ENCODE assay signal across 8 cellular contexts in genomic region chr19:9836021-9836420, GRCh38. TPM values are rescaled to one million over a fixed set of nuclear protein-coding genes. Genes with fewer than 3 reads are reported as not detected.
DNase-seq lines count a peak whose midpoint lies in the region; ATAC-seq, FAIRE-seq and TF ChIP-seq lines count a peak whose summit lies in the region.

No MANE protein-coding gene starts in this region.

- H3K9me3 Mint-ChIP-seq in CD14-positive monocyte, result peaks cover 0 to 4% (median 0%) of the 10 kb centered on the region in 7 donors
- H3K9me3 Mint-ChIP-seq in astrocyte (ENCODE audit: unreplicated experiment), result no peaks in the 10 kb centered on the region

- peak overlapping the region; percentile 65 to 78 for H3K4me3 Mint-ChIP-seq in CD14-positive monocyte
- H3K4me3 Mint-ChIP-seq in astrocyte (ENCODE audit: unreplicated experiment), result peak overlapping the region; percentile 93

- H2AFZ ChIP-seq in astrocyte (ENCODE audit: low read depth, low read length) (peak overlapping the region; percentile 70), HepG2 (ENCODE audit: low read length) (no peak overlapping the region)

- in situ Hi-C loops in HepG2 (cut with HindIII; ENCODE audit: extremely low pct_ligation_motif_present, low pct_unique_long_range_greater_than_20kb), result no loop called here

- no peaks in the 10 kb centered on the region for H3K9me3 ChIP-seq in astrocyte (ENCODE audit: insufficient read depth, low read depth, low read length)
- no peaks in the 10 kb centered on the region for H3K9me3 ChIP-seq in HepG2 (ENCODE audit: low read length)
- no peaks in the 10 kb centered on the region for H3K9me3 ChIP-seq in upper lobe of right lung

- peak overlapping the region; percentile 95 for H3K4me2 ChIP-seq in astrocyte (ENCODE audit: low read length)
- peak overlapping the region; percentile 80 for H3K4me2 ChIP-seq in HepG2 (ENCODE audit: low read depth, low read length)

- peak overlapping the region; percentile 71 for H3K4me3 ChIP-seq in Jurkat, Clone E6-1 (ENCODE audit: low read length)
- H3K4me3 ChIP-seq in astrocyte (ENCODE audit: insufficient read depth, low read depth, low read length) (peak overlapping the region; percentile 71), HepG2 (replicated peaks in 1 of 3; ENCODE audit: insufficient read depth in 1 of 3, low read depth in 2 of 3, low read length in 3 of 3) (peak overlapping the region; percentile 84 to 98 (median 91)), upper lobe of right lung (peak overlapping the region; percentile 85)

- H3K27ac ChIP-seq in astrocyte (ENCODE audit: low read depth, low read length), result no peak overlapping the region
- H3K27ac ChIP-seq in HepG2 (ENCODE audit: extremely low read length, insufficient read depth, low read length), result peak overlapping the region; percentile 28
- peak overlapping the region; percentile 67 for H3K27ac ChIP-seq in upper lobe of right lung

- H3K27ac Mint-ChIP-seq in CD14-positive monocyte, result peak overlapping the region; percentile 4 to 81 (median 58)
- peak overlapping the region; percentile 90 for H3K27ac Mint-ChIP-seq in astrocyte (ENCODE audit: unreplicated experiment)

- FAIRE-seq in astrocyte (lab: Jason Lieb, UNC) (no peak), HepG2 (lab: Jason Lieb, UNC) (no peak)

- no peak for TF ChIP-seq EP300 in HepG2 (IDR thresholded peaks at IDR 0.05; ENCODE audit: low read depth in 2 of 2, low read length in 2 of 2)
- no peak for TF ChIP-seq EP300 in HepG2 (CRISPR knock-in tag; IDR thresholded peaks at IDR 0.05; ENCODE audit: borderline replicate concordance)

- TF ChIP-seq POLR2A in HepG2 (IDR thresholded peaks at IDR 0.05; ENCODE audit: insufficient read depth in 1 of 2, low read depth in 2 of 2, low read length in 2 of 2), result no peak

- H3K36me3 ChIP-seq in astrocyte (ENCODE audit: insufficient read depth, low read length), result peaks cover 5% of the 10 kb centered on the region
- H3K36me3 ChIP-seq in HepG2 (replicated peaks in 1 of 2; ENCODE audit: control insufficient read depth in 1 of 2, insufficient read depth in 2 of 2, low read length in 2 of 2), result peaks cover 8 to 16% of the 10 kb centered on the region in 2 experiments
- H3K36me3 ChIP-seq in upper lobe of right lung, result peaks cover 24% of the 10 kb centered on the region

- H4K20me1 ChIP-seq in astrocyte (ENCODE audit: insufficient read depth, low read length) (peaks cover 36% of the 10 kb centered on the region), HepG2 (ENCODE audit: insufficient read depth, low read length) (0 out of 2 replicates have a peak, but pooled peaks cover 7% of the 10 kb centered on the region)

- intact Hi-C loops in CD14-positive monocyte (cut with micrococcal nuclease), result no loop called here
- intact Hi-C loops in HepG2 (cut with micrococcal nuclease; ENCODE audit: unreplicated experiment), result no loop called here
- intact Hi-C loops in upper lobe of right lung (cut with DNase I), result no loop called here

- peaks cover 40% of the 10 kb centered on the region for H3K79me2 ChIP-seq in astrocyte (ENCODE audit: insufficient read depth, low read length)
- peaks cover 16% of the 10 kb centered on the region for H3K79me2 ChIP-seq in HepG2 (ENCODE audit: insufficient read depth, low read length)

- no peak for DNase-seq in CD14-positive monocyte (ENCODE audit: low spot score)
- DNase-seq in Jurkat, Clone E6-1 (ENCODE audit: low read depth, low spot score), result no peak
- no peak for DNase-seq in astrocyte (ENCODE audit: low read depth)
- no peak for DNase-seq in HepG2 (ENCODE audit: low spot score)
- DNase-seq in upper lobe of right lung, result no peak
- DNase-seq in NCI-H524 treated with DMSO at 0.1 percent for 48 hours (lab: John Stamatoyannopoulos, UW), result no peak

- H3K4me1 Mint-ChIP-seq in CD14-positive monocyte, result peaks cover 12% of the 10 kb centered on the region
- no peaks in the 10 kb centered on the region for H3K4me1 Mint-ChIP-seq in astrocyte (ENCODE audit: low read depth, unreplicated experiment)

- no TSS peak for BruUV-seq in HepG2 (replicated peaks; lab: Mats Ljungman, UMichigan)

- H3K36me3 Mint-ChIP-seq in CD14-positive monocyte, result peaks cover 24 to 39% of the 10 kb centered on the region in 2 donors
- H3K36me3 Mint-ChIP-seq in astrocyte (ENCODE audit: low read depth, unreplicated experiment), result peaks cover 7% of the 10 kb centered on the region

- H3K27me3 Mint-ChIP-seq in CD14-positive monocyte (ENCODE audit: low read depth in 3 of 3) (peaks cover 0 to 2% (median 0%) of the 10 kb centered on the region in 3 donors), astrocyte (ENCODE audit: low read depth, unreplicated experiment) (no peaks in the 10 kb centered on the region)

- H3K4me1 ChIP-seq in astrocyte (ENCODE audit: insufficient read depth, low read length), result peaks cover 10% of the 10 kb centered on the region
- peaks cover 10% of the 10 kb centered on the region for H3K4me1 ChIP-seq in HepG2 (ENCODE audit: insufficient read depth, low read length)
- H3K4me1 ChIP-seq in upper lobe of right lung, result peaks cover 12% of the 10 kb centered on the region

- whole genome bisulfite sequencing in HepG2 (ENCODE audit: low lambda C conversion rate), result 0% methylated on average over 3 of the region's 5 CpGs

- TF ChIP-seq CTCF in CD14-positive monocyte (IDR thresholded peaks at IDR 0.05), result no peak
- TF ChIP-seq CTCF in astrocyte (IDR thresholded peaks at IDR 0.05; ENCODE audit: insufficient read depth, low read depth, low read length), result no peak
- no peak for TF ChIP-seq CTCF in HepG2 (CRISPR knock-in tag; IDR thresholded peaks at IDR 0.05)
- TF ChIP-seq CTCF in upper lobe of right lung (IDR thresholded peaks at IDR 0.05), result no peak

- peak overlapping the region; percentile 84 for H3K9ac ChIP-seq in astrocyte (ENCODE audit: low read length)
- H3K9ac ChIP-seq in HepG2 (ENCODE audit: insufficient read depth, low read depth, low read length), result peak overlapping the region; percentile 83

- no peaks in the 10 kb centered on the region for H3K27me3 ChIP-seq in astrocyte (ENCODE audit: insufficient read depth, low read length)
- no peaks in the 10 kb centered on the region; a peak in 1 of 5 replicates for H3K27me3 ChIP-seq in HepG2 (ENCODE audit: control insufficient read depth in 1 of 2, insufficient read depth in 2 of 2, low read length in 2 of 2)
- H3K27me3 ChIP-seq in upper lobe of right lung, result no peaks in the 10 kb centered on the region

- TF ChIP-seq RAD21 in HepG2 (CRISPR knock-in tag; IDR thresholded peaks at IDR 0.05), result no peak

- CTCF ChIA-PET in HepG2 (lab: Yijun Ruan, JAX; ENCODE audit: low intra/inter-chr PET ratio, low total read pairs), result no interaction called here

- ATAC-seq in HepG2 (peak; percentile 9; the same call in 1 of the 3 replicates), upper lobe of right lung (no peak), GM18498 (IDR thresholded peaks at IDR 0.05; ENCODE audit: unreplicated experiment) (no peak), HG03565 (IDR thresholded peaks at IDR 0.05; ENCODE audit: unreplicated experiment) (no peak)

- POLR2A ChIA-PET in HepG2 (lab: Yijun Ruan, JAX), result no interaction called here

RNA-seq across cellular contexts. Expression of gene PIN1, which starts 0.9 kb away (rescaled TPM):
- polyA plus RNA-seq in CD14-positive monocyte (10 to 100 TPM; 68.3 to 79.8 TPM), HepG2 (2011; rRNA removed) (31.9 and 43.2 TPM in 2 replicates)
- polyA plus RNA-seq in Jurkat, Clone E6-1 (2012; ENCODE audit: insufficient read depth, insufficient read length), result 198 TPM
- total RNA-seq in astrocyte (102 and 109 TPM in 2 replicates), HepG2 (2016; rRNA removed; fragmentation: Illumina TruSeq; extraction: Trizol) (67.3 and 72.0 TPM in 2 replicates), upper lobe of right lung (50.3 TPM)
- 25.2 and 25.3 TPM in 2 replicates for total RNA-seq in HepG2 (2016; cell fraction: cytosol; rRNA removed; fragmentation: Illumina TruSeq; extraction: Trizol; ENCODE audit: low read depth)
- 65.2 and 75.0 TPM in 2 replicates for total RNA-seq in HepG2 (2016; cell fraction: insoluble cytoplasmic fraction; rRNA removed; fragmentation: Illumina TruSeq; extraction: Trizol)
- 37.0 and 38.0 TPM in 2 replicates for total RNA-seq in HepG2 (2016; cell fraction: membrane; rRNA removed; fragmentation: Illumina TruSeq; extraction: Trizol)
- 27.3 and 31.0 TPM in 2 replicates for total RNA-seq in HepG2 (2016; cell fraction: nucleus; rRNA removed; fragmentation: Illumina TruSeq; extraction: Trizol)
- 39.4 and 64.9 TPM in 2 replicates for polyA plus RNA-seq in HepG2 (2011; cell fraction: cytosol; rRNA removed)
- 44.7 and 53.7 TPM in 2 replicates for polyA plus RNA-seq in HepG2 (2011; cell fraction: nucleus; rRNA removed)
- 19.6 and 20.3 TPM in 2 replicates for polyA plus RNA-seq in HepG2 (2012)
- 20.1 and 20.5 TPM in 2 replicates for polyA plus RNA-seq in HepG2 (2016; cell fraction: cytosol; fragmentation: Illumina TruSeq; extraction: Trizol; ENCODE audit: low read depth)
- polyA plus RNA-seq in HepG2 (2016; cell fraction: insoluble cytoplasmic fraction; fragmentation: Illumina TruSeq; extraction: Trizol; ENCODE audit: low read depth), result 61.0 and 62.9 TPM in 2 replicates
- polyA plus RNA-seq in HepG2 (2016; cell fraction: membrane; fragmentation: Illumina TruSeq; extraction: Trizol; ENCODE audit: low read depth), result 30.3 TPM in 2 replicates
- polyA plus RNA-seq in HepG2 (2016; cell fraction: nucleus; fragmentation: Illumina TruSeq; extraction: Trizol; ENCODE audit: insufficient read depth, low read depth), result 55.0 and 61.1 TPM in 2 replicates
- 15.9 and 27.0 TPM in 2 replicates for polyA minus RNA-seq in HepG2 (2011; rRNA and poly(A)+ RNA removed; ENCODE audit: low replicate concordance)
- 10.9 and 16.1 TPM in 2 replicates for polyA minus RNA-seq in HepG2 (2011; cell fraction: cytosol; rRNA and poly(A)+ RNA removed)
- polyA minus RNA-seq in HepG2 (2011; cell fraction: nucleus; rRNA and poly(A)+ RNA removed), result 6.3 and 7.9 TPM in 2 replicates

RNA-seq across cellular contexts. Expression of gene UBL5, which starts 8.3 kb away (rescaled TPM):
- 100 to 1,000 TPM; 728 to 783 TPM for polyA plus RNA-seq in CD14-positive monocyte
- 803 TPM for polyA plus RNA-seq in Jurkat, Clone E6-1 (2012; ENCODE audit: insufficient read depth, insufficient read length)
- 519 and 547 TPM in 2 replicates for total RNA-seq in astrocyte
- total RNA-seq in HepG2 (2016; rRNA removed; fragmentation: Illumina TruSeq; extraction: Trizol), result 373 and 382 TPM in 2 replicates
- 139 and 172 TPM in 2 replicates for total RNA-seq in HepG2 (2016; cell fraction: cytosol; rRNA removed; fragmentation: Illumina TruSeq; extraction: Trizol; ENCODE audit: low read depth)
- total RNA-seq in HepG2 (2016; cell fraction: insoluble cytoplasmic fraction; rRNA removed; fragmentation: Illumina TruSeq; extraction: Trizol), result 375 and 403 TPM in 2 replicates
- total RNA-seq in HepG2 (2016; cell fraction: membrane; rRNA removed; fragmentation: Illumina TruSeq; extraction: Trizol), result 186 and 246 TPM in 2 replicates
- total RNA-seq in HepG2 (2016; cell fraction: nucleus; rRNA removed; fragmentation: Illumina TruSeq; extraction: Trizol), result 155 and 174 TPM in 2 replicates
- 427 and 487 TPM in 2 replicates for polyA plus RNA-seq in HepG2 (2011; rRNA removed)
- polyA plus RNA-seq in HepG2 (2011; cell fraction: cytosol; rRNA removed), result 507 and 557 TPM in 2 replicates
- 178 and 205 TPM in 2 replicates for polyA plus RNA-seq in HepG2 (2011; cell fraction: nucleus; rRNA removed)
- polyA plus RNA-seq in HepG2 (2012), result 308 and 326 TPM in 2 replicates
- 140 and 221 TPM in 2 replicates for polyA plus RNA-seq in HepG2 (2016; cell fraction: cytosol; fragmentation: Illumina TruSeq; extraction: Trizol; ENCODE audit: low read depth)
- polyA plus RNA-seq in HepG2 (2016; cell fraction: insoluble cytoplasmic fraction; fragmentation: Illumina TruSeq; extraction: Trizol; ENCODE audit: low read depth), result 360 and 409 TPM in 2 replicates
- polyA plus RNA-seq in HepG2 (2016; cell fraction: membrane; fragmentation: Illumina TruSeq; extraction: Trizol; ENCODE audit: low read depth), result 156 and 243 TPM in 2 replicates
- polyA plus RNA-seq in HepG2 (2016; cell fraction: nucleus; fragmentation: Illumina TruSeq; extraction: Trizol; ENCODE audit: insufficient read depth, low read depth), result 294 and 307 TPM in 2 replicates
- 47.1 and 96.5 TPM in 2 replicates for polyA minus RNA-seq in HepG2 (2011; rRNA and poly(A)+ RNA removed; ENCODE audit: low replicate concordance)
- 33.3 and 39.4 TPM in 2 replicates for polyA minus RNA-seq in HepG2 (2011; cell fraction: cytosol; rRNA and poly(A)+ RNA removed)
- polyA minus RNA-seq in HepG2 (2011; cell fraction: nucleus; rRNA and poly(A)+ RNA removed), result 21.3 and 28.2 TPM in 2 replicates
- total RNA-seq in upper lobe of right lung, result 220 TPM

RNA-seq across cellular contexts. Expression of gene FBXL12, which starts 17.1 kb away (rescaled TPM):
- polyA plus RNA-seq in CD14-positive monocyte (1 to 10 TPM; 6.6 to 8.1 TPM), HepG2 (2011; rRNA removed) (23.1 and 30.1 TPM in 2 replicates)
- 22.3 TPM for polyA plus RNA-seq in Jurkat, Clone E6-1 (2012; ENCODE audit: insufficient read depth, insufficient read length)
- total RNA-seq in astrocyte (52.3 and 54.2 TPM in 2 replicates), HepG2 (2016; rRNA removed; fragmentation: Illumina TruSeq; extraction: Trizol) (19.0 and 20.4 TPM in 2 replicates), upper lobe of right lung (21.5 TPM)
- 6.1 and 6.2 TPM in 2 replicates for total RNA-seq in HepG2 (2016; cell fraction: cytosol; rRNA removed; fragmentation: Illumina TruSeq; extraction: Trizol; ENCODE audit: low read depth)
- total RNA-seq in HepG2 (2016; cell fraction: insoluble cytoplasmic fraction; rRNA removed; fragmentation: Illumina TruSeq; extraction: Trizol), result 15.4 and 21.7 TPM in 2 replicates
- total RNA-seq in HepG2 (2016; cell fraction: membrane; rRNA removed; fragmentation: Illumina TruSeq; extraction: Trizol), result 9.7 and 12.3 TPM in 2 replicates
- total RNA-seq in HepG2 (2016; cell fraction: nucleus; rRNA removed; fragmentation: Illumina TruSeq; extraction: Trizol), result 18.7 and 20.1 TPM in 2 replicates
- polyA plus RNA-seq in HepG2 (2011; cell fraction: cytosol; rRNA removed), result 15.4 and 23.3 TPM in 2 replicates
- polyA plus RNA-seq in HepG2 (2011; cell fraction: nucleus; rRNA removed), result 56.0 and 59.0 TPM in 2 replicates
- 17.5 and 22.5 TPM in 2 replicates for polyA plus RNA-seq in HepG2 (2012)
- 2.6 and 3.8 TPM in 2 replicates for polyA plus RNA-seq in HepG2 (2016; cell fraction: cytosol; fragmentation: Illumina TruSeq; extraction: Trizol; ENCODE audit: low read depth)
- 21.5 and 27.0 TPM in 2 replicates for polyA plus RNA-seq in HepG2 (2016; cell fraction: insoluble cytoplasmic fraction; fragmentation: Illumina TruSeq; extraction: Trizol; ENCODE audit: low read depth)
- polyA plus RNA-seq in HepG2 (2016; cell fraction: membrane; fragmentation: Illumina TruSeq; extraction: Trizol; ENCODE audit: low read depth), result 7.6 and 8.6 TPM in 2 replicates
- polyA plus RNA-seq in HepG2 (2016; cell fraction: nucleus; fragmentation: Illumina TruSeq; extraction: Trizol; ENCODE audit: insufficient read depth, low read depth), result 35.6 and 40.1 TPM in 2 replicates
- polyA minus RNA-seq in HepG2 (2011; rRNA and poly(A)+ RNA removed; ENCODE audit: low replicate concordance), result 9.7 and 38.5 TPM in 2 replicates
- polyA minus RNA-seq in HepG2 (2011; cell fraction: cytosol; rRNA and poly(A)+ RNA removed), result 10.0 and 11.3 TPM in 2 replicates
- polyA minus RNA-seq in HepG2 (2011; cell fraction: nucleus; rRNA and poly(A)+ RNA removed), result 25.1 and 28.3 TPM in 2 replicates
